In the genomic region with DNA sequence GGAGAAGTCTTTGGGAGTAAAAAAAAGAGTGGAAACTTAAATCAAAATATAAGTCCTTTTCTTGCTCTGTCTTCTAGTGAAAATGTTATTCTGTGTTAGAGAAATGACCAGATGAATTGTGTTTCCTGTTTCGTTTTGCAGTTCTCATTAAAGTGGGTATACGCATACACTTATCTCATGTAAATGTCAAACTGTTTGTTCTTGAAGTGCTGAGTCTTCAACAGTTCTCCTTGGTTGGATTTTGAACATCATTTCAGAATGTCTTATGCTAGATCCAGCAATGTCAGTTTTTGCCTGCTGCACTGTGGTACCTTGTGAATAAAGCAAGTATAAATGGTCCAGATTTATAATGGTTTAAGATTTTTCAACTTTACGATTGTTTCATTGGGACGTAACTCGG, we compare ENCODE assay signal across 11 cellular contexts.
A peak's percentile ranks its signal among the peaks of the same experiment; 100 is the strongest.
DNase-seq lines count a peak whose midpoint lies in the region; ATAC-seq and TF ChIP-seq lines count a peak whose summit lies in the region.
"Had no signal": no experiment of that assay in that cellular context is flagged by ENCODE, and none has a peak within 500 bp of the region (broad histone marks: within the 10 kb centered on the region; RNA-seq: fewer than 3 reads in every experiment).

No MANE protein-coding gene starts in this region.

- no peaks in the 10 kb centered on the region for H3K9me3 Mint-ChIP-seq in activated T-helper 17 cell treated with anti-CD3 and anti-CD28 coated beads, Interleukin-2, amount 50 U/mL, for 72 hours

- no peaks in the 10 kb centered on the region for H3K27me3 Mint-ChIP-seq in activated T-helper 17 cell treated with anti-CD3 and anti-CD28 coated beads, Interleukin-2, amount 50 U/mL, for 72 hours

- peak; percentile 38 for ATAC-seq in GM18873 (IDR thresholded peaks at IDR 0.05; ENCODE audit: low FRiP score, unreplicated experiment)
- ATAC-seq in HG03064 (IDR thresholded peaks at IDR 0.05; ENCODE audit: low read depth, unreplicated experiment): peak; percentile 37
- ATAC-seq in activated T-helper 17 cell treated with anti-CD3 and anti-CD28 coated beads, Interleukin-2, amount 50 U/mL, for 72 hours (replicated peaks): peak; percentile 38
- no peak for ATAC-seq in left ventricle myocardium superior

- no peak for TF ChIP-seq CTCF in foreskin fibroblast (IDR thresholded peaks at IDR 0.05; ENCODE audit: low read depth, low read length)

- no peak overlapping the region for H3K4me3 Mint-ChIP-seq in activated T-helper 17 cell treated with anti-CD3 and anti-CD28 coated beads, Interleukin-2, amount 50 U/mL, for 72 hours

- no peak overlapping the region for H3K27ac Mint-ChIP-seq in activated T-helper 17 cell treated with anti-CD3 and anti-CD28 coated beads, Interleukin-2, amount 50 U/mL, for 72 hours

- intact Hi-C loops in left ventricle myocardium superior (cut with micrococcal nuclease): no loop called here

- no peaks in the 10 kb centered on the region for H3K36me3 Mint-ChIP-seq in activated T-helper 17 cell treated with anti-CD3 and anti-CD28 coated beads, Interleukin-2, amount 50 U/mL, for 72 hours (ENCODE audit: low read depth)

- peaks cover 24% of the 10 kb centered on the region for H3K4me1 Mint-ChIP-seq in activated T-helper 17 cell treated with anti-CD3 and anti-CD28 coated beads, Interleukin-2, amount 50 U/mL, for 72 hours

- peaks cover 79% of the 10 kb centered on the region for H3K79me2 ChIP-seq in ACC112 (ENCODE audit: control insufficient read depth, insufficient read depth, low read length, unreplicated experiment)

- DNase-seq in foreskin fibroblast (no peak), NCI-H526 treated with DMSO at 0.1 percent for 48 hours (lab: John Stamatoyannopoulos, UW) (no peak), left ventricle myocardium superior (no peak)
- no peak for DNase-seq in stimulated activated CD4-positive, alpha-beta T cell treated with anti-CD3 and anti-CD28 coated beads, Interleukin-1b, Interleukin-23, amount 100 ng/mL, for 48 hours
- DNase-seq: activated naive CD4-positive, alpha-beta T cell treated with Interleukin-2 at 50 U/mL for 16 hours; dorsolateral prefrontal cortex; hypothalamus had no signal

- no peak overlapping the region for H3K4me3 ChIP-seq in ACC112 (ENCODE audit: low read depth, low read length)
- H3K4me3 ChIP-seq in foreskin fibroblast (ENCODE audit: low read depth in 1 of 2, low read length in 2 of 2): no peak overlapping the region
- H3K4me3 ChIP-seq: dorsolateral prefrontal cortex had no signal

- peaks cover 53% of the 10 kb centered on the region for H3K4me1 ChIP-seq in ACC112 (ENCODE audit: control insufficient read depth, insufficient read depth, low read length, unreplicated experiment)

- H3K27ac ChIP-seq in ACC112 (ENCODE audit: low read depth, low read length): peak overlapping the region; percentile 56; the same call in 1 of the 2 replicates
- H3K27ac ChIP-seq: dorsolateral prefrontal cortex had no signal

- H3K27me3 ChIP-seq in ACC112 (ENCODE audit: insufficient read depth, low read length): no peaks in the 10 kb centered on the region
- H3K27me3 ChIP-seq: dorsolateral prefrontal cortex had no signal

- peaks cover 47% of the 10 kb centered on the region for H3K36me3 ChIP-seq in ACC112 (ENCODE audit: insufficient read depth, low read length)

- no peak overlapping the region for H2AFZ ChIP-seq in ACC112 (ENCODE audit: low read length, unreplicated experiment)
